Comparison of ENCODE assay signal across 10 cellular contexts in genomic region chr6:89951574-89952360, GRCh38. TPM values are rescaled to one million over a fixed set of nuclear protein-coding genes. Genes with fewer than 3 reads are reported as not detected.
DNase-seq lines count a peak whose midpoint lies in the region; ATAC-seq and TF ChIP-seq lines count a peak whose summit lies in the region.
"Had no signal": no experiment of that assay in that cellular context is flagged by ENCODE, and none has a peak within 500 bp of the region (broad histone marks: within the 10 kb centered on the region; RNA-seq: fewer than 3 reads in every experiment).

No MANE protein-coding gene starts in this region.

- peaks cover 10% of the 10 kb centered on the region for H3K36me3 Mint-ChIP-seq in central memory CD8-positive, alpha-beta T cell (ENCODE audit: insufficient read depth)
- peaks cover 5% of the 10 kb centered on the region for H3K36me3 Mint-ChIP-seq in natural killer cell

- H3K4me1 Mint-ChIP-seq in central memory CD8-positive, alpha-beta T cell, result peaks cover 52% of the 10 kb centered on the region
- peaks cover 49 to 53% of the 10 kb centered on the region in 2 donors for H3K4me1 Mint-ChIP-seq in natural killer cell

- no peaks in the 10 kb centered on the region for H3K27me3 Mint-ChIP-seq in central memory CD8-positive, alpha-beta T cell
- no peaks in the 10 kb centered on the region for H3K27me3 Mint-ChIP-seq in natural killer cell (ENCODE audit: low read depth in 2 of 2)

- no peak for TF ChIP-seq CTCF in natural killer cell (IDR thresholded peaks at IDR 0.05)

- peak; percentile 15 for ATAC-seq in central memory CD8-positive, alpha-beta T cell (replicated peaks; ENCODE audit: extremely low read depth, poor library complexity, severe bottlenecking)
- ATAC-seq in natural killer cell (peak; percentile 44 to 53 (median 49)), HG02623 (IDR thresholded peaks at IDR 0.05; ENCODE audit: unreplicated experiment) (no peak), HG03025 (IDR thresholded peaks at IDR 0.05; ENCODE audit: low FRiP score, unreplicated experiment) (no peak)

- H3K27ac Mint-ChIP-seq in central memory CD8-positive, alpha-beta T cell (ENCODE audit: low read depth), result peak overlapping the region; percentile 74
- H3K27ac Mint-ChIP-seq in natural killer cell, result peak overlapping the region; percentile 81 to 87

- DNase-seq in Daoy (ENCODE audit: low read depth), result peak; percentile 62
- DNase-seq in NCI-H2029 treated with DMSO at 0.1 percent for 48 hours (lab: John Stamatoyannopoulos, UW), result peak; percentile 15
- no peak for DNase-seq in central memory CD8-positive, alpha-beta T cell (ENCODE audit: low spot score in 2 of 2)
- no peak for DNase-seq in natural killer cell
- DNase-seq in EL, result no peak
- DNase-seq in T-helper 9 cell, result no peak
- DNase-seq: mesenchymal stem cell had no signal

- intact Hi-C loops in natural killer cell (cut with micrococcal nuclease), result loop anchor here (1.0 to 5.0 kb wide), 4 partner anchors 236 to 446 kb away; partner anchors contain the start of gene BACH2

- peak overlapping the region; percentile 61 for H3K4me3 Mint-ChIP-seq in central memory CD8-positive, alpha-beta T cell
- peak overlapping the region; percentile 81 for H3K4me3 Mint-ChIP-seq in natural killer cell

- no peaks in the 10 kb centered on the region for H3K9me3 Mint-ChIP-seq in central memory CD8-positive, alpha-beta T cell
- H3K9me3 Mint-ChIP-seq in natural killer cell, result no peaks in the 10 kb centered on the region

RNA-seq across cellular contexts. Expression of gene GJA10, which starts 57.5 kb away (rescaled TPM):
- not detected in 2 replicates for total RNA-seq in Daoy (2014; rRNA removed; shearing (Covaris generic))
- not detected for total RNA-seq in natural killer cell
- total RNA-seq: LHCN-M2 had no signal

Comparison
In these comparisons a context has a peak if more than half of its experiments do, and no peak if none do; other contexts are left out.
1. DNase-seq: peak in Daoy (single experiment) and NCI-H2029 treated with DMSO at 0.1 percent for 48 hours (single experiment); none in central memory CD8-positive, alpha-beta T cell (0 of 2), natural killer cell (single experiment), EL (single experiment) and T-helper 9 cell (single experiment).
2. ATAC-seq: peak in central memory CD8-positive, alpha-beta T cell (single experiment) and natural killer cell (3 of 3); none in HG02623 (single experiment) and HG03025 (single experiment).